29 cellular contexts compared by ENCODE assay signal in the genomic region with DNA sequence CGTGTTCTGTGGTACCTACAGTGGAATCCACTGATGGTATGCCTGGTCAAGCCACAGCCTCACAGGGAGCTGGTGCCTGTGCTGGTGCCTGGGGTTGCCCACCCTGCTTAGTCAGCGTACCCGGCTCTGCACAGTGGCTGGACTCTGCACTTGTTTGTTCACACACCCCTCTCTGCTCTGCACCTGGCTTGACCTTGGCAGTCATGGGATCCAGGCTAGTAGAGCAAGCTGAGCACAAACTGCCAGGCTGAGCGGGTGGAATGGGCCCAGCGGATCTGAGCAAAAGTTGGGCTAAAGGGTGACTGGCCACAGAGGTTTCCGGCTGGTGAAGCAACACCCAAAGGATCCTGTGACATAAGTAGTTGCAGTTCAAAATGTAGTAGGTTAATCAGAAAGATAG.
DNase-seq lines count a peak whose midpoint lies in the region; ATAC-seq, FAIRE-seq and TF ChIP-seq lines count a peak whose summit lies in the region.
"Had no signal": no experiment of that assay in that cellular context is flagged by ENCODE, and none has a peak within 500 bp of the region (broad histone marks: within the 10 kb centered on the region; RNA-seq: fewer than 3 reads in every experiment).

No MANE protein-coding gene starts in this region.

- H3K4me3 ChIP-seq in right cardiac atrium (ENCODE audit: low read length) = no peak overlapping the region
- no peak overlapping the region for H3K4me3 ChIP-seq in left ventricle myocardium inferior
- no peak overlapping the region for H3K4me3 ChIP-seq in kidney (ENCODE audit: low read length in 2 of 2)
- no peak overlapping the region for H3K4me3 ChIP-seq in naive thymus-derived CD4-positive, alpha-beta T cell (ENCODE audit: low read length)
- H3K4me3 ChIP-seq in adrenal gland = no peak overlapping the region
- H3K4me3 ChIP-seq: PC-9, SJSA1 had no signal

- ATAC-seq in right cardiac atrium (no peak), GM18867 (IDR thresholded peaks at IDR 0.05; ENCODE audit: unreplicated experiment) (no peak)
- peak; percentile 20 for ATAC-seq in naive thymus-derived CD4-positive, alpha-beta T cell

- H3K27me3 Mint-ChIP-seq in naive thymus-derived CD4-positive, alpha-beta T cell = no peaks in the 10 kb centered on the region
- H3K27me3 Mint-ChIP-seq: CD8-positive, alpha-beta memory T cell had no signal

- H3K27ac ChIP-seq in right cardiac atrium (ENCODE audit: low read length) = no peak overlapping the region
- no peak overlapping the region for H3K27ac ChIP-seq in left ventricle myocardium inferior (replicated peaks)
- peak overlapping the region in 1 of 2 donors; percentile 56 for H3K27ac ChIP-seq in kidney (ENCODE audit: low read depth in 2 of 2, low read length in 2 of 2)
- no peak overlapping the region for H3K27ac ChIP-seq in naive thymus-derived CD4-positive, alpha-beta T cell (ENCODE audit: low read depth, low read length)
- no peak overlapping the region for H3K27ac ChIP-seq in adrenal gland
- H3K27ac ChIP-seq: PC-9, SJSA1 had no signal

- 78% methylated on average over 6 of the region's 6 CpGs for WGBS in right cardiac atrium
- 74 to 91% (median 80%) methylated on average over 5 to 6 of the region's 6 CpGs for WGBS in adrenal gland, 4 donors

- H3K9me3 Mint-ChIP-seq in naive thymus-derived CD4-positive, alpha-beta T cell = peaks cover 0 to 5% (median 0%) of the 10 kb centered on the region in 11 donors

- TF ChIP-seq CTCF in left ventricle myocardium inferior (IDR thresholded peaks at IDR 0.05; ENCODE audit: borderline replicate concordance) (no peak), kidney (IDR thresholded peaks at IDR 0.05; ENCODE audit: borderline replicate concordance, extremely low read depth, insufficient read depth) (no peak), adrenal gland (IDR thresholded peaks at IDR 0.05) (no peak)

- no peaks in the 10 kb centered on the region for H3K36me3 ChIP-seq in left ventricle myocardium inferior
- H3K36me3 ChIP-seq in kidney (ENCODE audit: control insufficient read depth in 1 of 2, insufficient read depth in 2 of 2, low read length in 2 of 2) = no peaks in the 10 kb centered on the region
- H3K36me3 ChIP-seq in naive thymus-derived CD4-positive, alpha-beta T cell (ENCODE audit: control insufficient read depth in 2 of 3, insufficient read depth in 3 of 3, low read length in 3 of 3) = no peaks in the 10 kb centered on the region
- H3K36me3 ChIP-seq in adrenal gland (replicated peaks in 1 of 2) = no peaks in the 10 kb centered on the region
- H3K36me3 ChIP-seq: BE2C, SJSA1 had no signal

- no peak overlapping the region for H3K4me3 Mint-ChIP-seq in naive thymus-derived CD4-positive, alpha-beta T cell
- H3K4me3 Mint-ChIP-seq: CD14-positive monocyte; CD8-positive, alpha-beta memory T cell had no signal

- no peaks in the 10 kb centered on the region for H3K4me1 Mint-ChIP-seq in naive thymus-derived CD4-positive, alpha-beta T cell
- H3K4me1 Mint-ChIP-seq: CD14-positive monocyte; CD8-positive, alpha-beta memory T cell had no signal

- no peak overlapping the region for H3K9ac ChIP-seq in kidney (ENCODE audit: low read length in 2 of 2)

- intact Hi-C loops in right cardiac atrium (cut with DNase I) (no loop called here), left ventricle myocardium inferior (cut with micrococcal nuclease) (no loop called here), kidney (cut with DNase I) (no loop called here), adrenal gland (cut with DNase I) (no loop called here)
- intact Hi-C loops in naive thymus-derived CD4-positive, alpha-beta T cell (cut with micrococcal nuclease) = loop anchor here in 1 of 2 donors (5.0 kb wide), 1 partner anchor 1228 kb away; no protein-coding TSS in a partner anchor

- no peaks in the 10 kb centered on the region for H3K4me1 ChIP-seq in right cardiac atrium (ENCODE audit: control insufficient read depth, insufficient read depth, low read length)
- H3K4me1 ChIP-seq in left ventricle myocardium inferior = no peaks in the 10 kb centered on the region
- no peaks in the 10 kb centered on the region for H3K4me1 ChIP-seq in kidney (ENCODE audit: control insufficient read depth in 1 of 2, insufficient read depth in 1 of 2, low read depth in 1 of 2, low read length in 2 of 2)
- H3K4me1 ChIP-seq in naive thymus-derived CD4-positive, alpha-beta T cell (ENCODE audit: control insufficient read depth in 2 of 2, insufficient read depth in 2 of 2, low read length in 2 of 2) = no peaks in the 10 kb centered on the region
- H3K4me1 ChIP-seq in adrenal gland (replicated peaks in 1 of 2) = no peaks in the 10 kb centered on the region
- H3K4me1 ChIP-seq: BE2C, SJSA1 had no signal

- FAIRE-seq in kidney (lab: Jason Lieb, UNC) = no peak
- FAIRE-seq: GM12891, GM19239 had no signal

- no peak overlapping the region for H3K27ac Mint-ChIP-seq in naive thymus-derived CD4-positive, alpha-beta T cell
- H3K27ac Mint-ChIP-seq: CD14-positive monocyte; CD8-positive, alpha-beta memory T cell had no signal

- POLR2A ChIA-PET in naive thymus-derived CD4-positive, alpha-beta T cell (lab: Charles Lee) = no interaction called here

- no peaks in the 10 kb centered on the region for H3K27me3 ChIP-seq in right cardiac atrium (ENCODE audit: control insufficient read depth, insufficient read depth)
- H3K27me3 ChIP-seq in left ventricle myocardium inferior (ENCODE audit: low read depth) = no peaks in the 10 kb centered on the region
- H3K27me3 ChIP-seq in naive thymus-derived CD4-positive, alpha-beta T cell (ENCODE audit: control insufficient read depth in 2 of 2, insufficient read depth in 2 of 2, low read length in 2 of 2) = no peaks in the 10 kb centered on the region
- no peaks in the 10 kb centered on the region for H3K27me3 ChIP-seq in adrenal gland
- H3K27me3 ChIP-seq: BE2C, SJSA1 had no signal

- H3K9me3 ChIP-seq in right cardiac atrium (ENCODE audit: control insufficient read depth, low read length) = no peaks in the 10 kb centered on the region
- H3K9me3 ChIP-seq in left ventricle myocardium inferior (replicated peaks) = peaks cover 11% of the 10 kb centered on the region
- H3K9me3 ChIP-seq in kidney (ENCODE audit: control insufficient read depth in 1 of 2, low read length in 2 of 2) = no peaks in the 10 kb centered on the region
- peaks cover 0 to 6% (median 0%) of the 10 kb centered on the region in 3 experiments for H3K9me3 ChIP-seq in naive thymus-derived CD4-positive, alpha-beta T cell (ENCODE audit: control insufficient read depth in 2 of 3, low read length in 3 of 3)
- no peaks in the 10 kb centered on the region for H3K9me3 ChIP-seq in adrenal gland (replicated peaks in 1 of 3)
- H3K9me3 ChIP-seq: BE2C, SJSA1 had no signal

- CTCF ChIA-PET in naive thymus-derived CD4-positive, alpha-beta T cell (lab: Charles Lee) = no interaction called here

- DNase-seq in right cardiac atrium = peak in 2 of 3 donors; percentile 23 to 30
- no peak for DNase-seq in left ventricle myocardium inferior
- DNase-seq in kidney = peak; percentile 56
- no peak for DNase-seq in naive thymus-derived CD4-positive, alpha-beta T cell
- DNase-seq in stimulated activated CD4-positive, alpha-beta T cell treated with anti-CD3 and anti-CD28 coated beads, Interleukin-4, amount 100 ng/mL, for 4 hours = no peak
- no peak for DNase-seq in NCI-H82 treated with DMSO at 0.1 percent for 48 hours (lab: John Stamatoyannopoulos, UW; ENCODE audit: unreplicated experiment)
- DNase-seq in adrenal gland = no peak
- DNase-seq: 8988T; ACHN; BE2C; Calu3; CD8-positive, alpha-beta memory T cell; DMS79 treated with DMSO at 0.1 percent for 48 hours; GF-D8; H7; IMR-90; KG1; MM.1S; NCI-H2029; NCI-H446; NCI-H524 treated with DMSO at 0.1 percent for 48 hours; NCI-H774; PC-9; Right ventricle myocardium superior had no signal

- no peaks in the 10 kb centered on the region for H3K36me3 Mint-ChIP-seq in naive thymus-derived CD4-positive, alpha-beta T cell
- H3K36me3 Mint-ChIP-seq: CD14-positive monocyte; CD8-positive, alpha-beta memory T cell had no signal

- TF ChIP-seq POLR2A in adrenal gland (IDR thresholded peaks at IDR 0.05) = no peak

Comparison
In these comparisons a context has a peak if more than half of its experiments do, and no peak if none do; other contexts are left out.
1. DNase-seq: peak in right cardiac atrium (2 of 3) and kidney (single experiment); none in left ventricle myocardium inferior (single experiment), naive thymus-derived CD4-positive, alpha-beta T cell (0 of 9), stimulated activated CD4-positive, alpha-beta T cell treated with anti-CD3 and anti-CD28 coated beads, Interleukin-4, amount 100 ng/mL, for 4 hours (0 of 2), NCI-H82 treated with DMSO at 0.1 percent for 48 hours (single experiment) and adrenal gland (0 of 7).